23 cellular contexts compared by ENCODE assay signal in genomic region chr12:58533652-58534051, GRCh38.
"Had no signal": no experiment of that assay in that cellular context is flagged by ENCODE, and none has a peak within 500 bp of the region (broad histone marks: within the 10 kb centered on the region; RNA-seq: fewer than 3 reads in every experiment).

No MANE protein-coding gene starts in this region.

- H3K4me1 ChIP-seq: body of pancreas had no signal

- H3K36me3 ChIP-seq: ascending aorta, cardiac muscle cell, WERI-Rb-1 had no signal

- FAIRE-seq: K562, RCC 7860 had no signal

- ATAC-seq: activated CD4-positive, alpha-beta T cell treated with anti-CD3 and anti-CD28 coated beads for 36 hours; activated CD8-positive, alpha-beta T cell treated with anti-CD3 and anti-CD28 coated beads for 36 hours; activated T-cell treated with anti-CD3 and anti-CD28 coated beads, Interleukin-2, amount 50 U/mL, for 72 hours; body of pancreas; K562; T-cell had no signal

- H3K27ac ChIP-seq: ascending aorta, body of pancreas, cardiac muscle cell, WERI-Rb-1 had no signal

- H3K27me3 ChIP-seq: ascending aorta, body of pancreas, cardiac muscle cell had no signal

- DNase-seq: activated CD4-positive, alpha-beta T cell treated with anti-CD3 and anti-CD28 coated beads for 36 hours; activated CD4-positive, alpha-beta T cell treated with anti-CD3 and anti-CD28 coated beads, Interleukin-2, amount 50 U/mL, for 1 hour; activated CD8-positive, alpha-beta memory T cell treated with anti-CD3 and anti-CD28 coated beads, Interleukin-2, amount 50 U/mL, for 4 hours; activated CD8-positive, alpha-beta T cell treated with anti-CD3 and anti-CD28 coated beads for 36 hours; activated naive CD4-positive, alpha-beta T cell treated with anti-CD3 and anti-CD28 coated beads, Interleukin-2, amount 50 U/mL, for 16 hours; activated T-cell treated with anti-CD3 and anti-CD28 coated beads, Interleukin-2, amount 50 U/mL, for 72 hours; body of pancreas; Karpas-422; NCI-H1105 treated with DMSO at 0.1 percent for 48 hours; NCI-H1436 treated with DMSO at 0.1 percent for 48 hours; NCI-H187; NCI-H2081; NCI-H446; NCI-H524; SIG-M5; T-cell; T-helper 2 cell; T1000; WERI-Rb-1 had no signal

- H3K4me3 ChIP-seq: ascending aorta, body of pancreas, cardiac muscle cell, K562 had no signal

- H3K9me3 ChIP-seq: ascending aorta, body of pancreas had no signal
